ENCODE assay signal across 9 cellular contexts in genomic region chr15:89654311-89654761, GRCh38. TPM values are rescaled to one million over a fixed set of nuclear protein-coding genes. Genes with fewer than 3 reads are reported as not detected.
DNase-seq lines count a peak whose midpoint lies in the region; ATAC-seq and TF ChIP-seq lines count a peak whose summit lies in the region.
"Had no signal": no experiment of that assay in that cellular context is flagged by ENCODE, and none has a peak within 500 bp of the region (broad histone marks: within the 10 kb centered on the region; RNA-seq: fewer than 3 reads in every experiment).

No MANE protein-coding gene starts in this region.

- H3K27me3 ChIP-seq in CD4-positive, alpha-beta memory T cell (ENCODE audit: insufficient read depth, low read length) = peaks cover 6% of the 10 kb centered on the region
- H3K27me3 ChIP-seq in Panc1 (ENCODE audit: control insufficient read depth, insufficient read depth, low read length) = no peaks in the 10 kb centered on the region; the same call in 1 of the 2 replicates

- no peak overlapping the region for H3K4me3 ChIP-seq in CD4-positive, alpha-beta memory T cell (ENCODE audit: low read length in 2 of 2)
- H3K4me3 ChIP-seq in Panc1 (ENCODE audit: low read depth in 2 of 2, low read length in 2 of 2) (peak overlapping the region; percentile 59 to 60), epithelial cell of proximal tubule (ENCODE audit: low read depth, low read length) (peak overlapping the region; percentile 55)

- intact Hi-C loops in CD4-positive, alpha-beta memory T cell (cut with micrococcal nuclease) = no loop called here
- intact Hi-C loops in Panc1 (cut with micrococcal nuclease; ENCODE audit: unreplicated experiment) = no loop called here

- peaks cover 0 to 14% (median 8%) of the 10 kb centered on the region in 4 donors for H3K4me1 Mint-ChIP-seq in CD4-positive, alpha-beta memory T cell
- H3K4me1 Mint-ChIP-seq in osteocyte (ENCODE audit: unreplicated experiment) = peaks cover 15% of the 10 kb centered on the region

- H3K4me3 Mint-ChIP-seq in CD4-positive, alpha-beta memory T cell = peak overlapping the region; percentile 25 to 62 (median 52)
- H3K4me3 Mint-ChIP-seq in osteocyte (ENCODE audit: unreplicated experiment) = peak overlapping the region; percentile 91

- BruUV-seq in Panc1 (replicated peaks; lab: Mats Ljungman, UMichigan) = no TSS peak

- H3K27me3 Mint-ChIP-seq in CD4-positive, alpha-beta memory T cell = peaks cover 29 to 41% of the 10 kb centered on the region in 2 donors
- no peaks in the 10 kb centered on the region for H3K27me3 Mint-ChIP-seq in osteocyte (ENCODE audit: unreplicated experiment)

- H3K36me3 ChIP-seq in CD4-positive, alpha-beta memory T cell (ENCODE audit: insufficient read depth, low read length) = no peaks in the 10 kb centered on the region
- H3K36me3 ChIP-seq in Panc1 (ENCODE audit: control insufficient read depth, insufficient read depth, low read length) = no peaks in the 10 kb centered on the region

- in situ Hi-C loops in Panc1 (cut with HindIII; ENCODE audit: low pct_unique_long_range_greater_than_20kb, low sequenced_read_pairs) = no loop called here

- peaks cover 0 to 4% of the 10 kb centered on the region in 2 donors for H3K36me3 Mint-ChIP-seq in CD4-positive, alpha-beta memory T cell
- H3K36me3 Mint-ChIP-seq in osteocyte (ENCODE audit: unreplicated experiment) = peaks cover 8% of the 10 kb centered on the region

- no peak for DNase-seq in CD4-positive, alpha-beta memory T cell
- DNase-seq in Panc1 (ENCODE audit: low read depth, low spot score) (no peak), epithelial cell of proximal tubule (ENCODE audit: low read depth) (no peak), osteocyte (ENCODE audit: extremely low spot score, unreplicated experiment) (no peak), COLO829 (ENCODE audit: low spot score) (no peak), kidney tubule cell (ENCODE audit: low spot score) (no peak), OCI-M2 (lab: John Stamatoyannopoulos, UW; ENCODE audit: unreplicated experiment) (no peak)
- DNase-seq: stimulated activated CD4-positive, alpha-beta T cell treated with anti-CD3 and anti-CD28 coated beads, Interleukin-4, amount 100 ng/mL, for 1 hour had no signal

- no peaks in the 10 kb centered on the region for H3K9me3 Mint-ChIP-seq in CD4-positive, alpha-beta memory T cell
- H3K9me3 Mint-ChIP-seq in osteocyte (ENCODE audit: unreplicated experiment) = no peaks in the 10 kb centered on the region

- no peak overlapping the region for H3K27ac ChIP-seq in CD4-positive, alpha-beta memory T cell (ENCODE audit: low read depth, low read length)
- no peak overlapping the region for H3K27ac ChIP-seq in Panc1 (ENCODE audit: low read length)

- H3K4me1 ChIP-seq in CD4-positive, alpha-beta memory T cell (ENCODE audit: insufficient read depth, low read length) = peaks cover 5% of the 10 kb centered on the region
- H3K4me1 ChIP-seq in Panc1 (ENCODE audit: control insufficient read depth, insufficient read depth, low read length) = no peaks in the 10 kb centered on the region

- H3K27ac Mint-ChIP-seq in CD4-positive, alpha-beta memory T cell = peak overlapping the region in 1 of 7 donors; percentile 77
- peak overlapping the region; percentile 78 for H3K27ac Mint-ChIP-seq in osteocyte (ENCODE audit: unreplicated experiment)

- TF ChIP-seq CTCF in Panc1 (IDR thresholded peaks at IDR 0.05) = no peak
- no peak for TF ChIP-seq CTCF in epithelial cell of proximal tubule (conservative IDR thresholded peaks at IDR 0.05; ENCODE audit: low read depth, low read length)
- no peak for TF ChIP-seq CTCF in osteocyte (IDR thresholded peaks at IDR 0.05)

- ATAC-seq in Panc1 (no peak), GM21360 (IDR thresholded peaks at IDR 0.05; ENCODE audit: unreplicated experiment) (no peak)

- CTCF ChIA-PET in CD4-positive, alpha-beta memory T cell (lab: Charles Lee; ENCODE audit: partially characterized antibody) = no interaction called here
- CTCF ChIA-PET in Panc1 (lab: Charles Lee) = no interaction called here

- H3K9me3 ChIP-seq in CD4-positive, alpha-beta memory T cell (ENCODE audit: control insufficient read depth in 1 of 2, low read length in 2 of 2) = no peaks in the 10 kb centered on the region
- H3K9me3 ChIP-seq in Panc1 (ENCODE audit: control insufficient read depth, insufficient read depth, low read depth, low read length) = no peaks in the 10 kb centered on the region

- POLR2A ChIA-PET in CD4-positive, alpha-beta memory T cell (lab: Charles Lee; ENCODE audit: partially characterized antibody) = no interaction called here
- POLR2A ChIA-PET in Panc1 (lab: Charles Lee) = no interaction called here

RNA-seq across cellular contexts. Expression of gene KIF7, which starts 0.9 kb away (rescaled TPM):
- total RNA-seq in CD4-positive, alpha-beta memory T cell = not detected
- not detected for polyA plus RNA-seq in CD4-positive, alpha-beta memory T cell
- total RNA-seq in Panc1 (2021; ENCODE audit: unreplicated experiment) (6.5 TPM), epithelial cell of proximal tubule (5.4 and 6.1 TPM in 2 replicates), osteocyte (18.2 and 20.0 TPM in 2 replicates)
- 9.7 TPM for polyA plus RNA-seq in Panc1 (2012; ENCODE audit: insufficient read length)

RNA-seq across cellular contexts. Expression of gene PLIN1, which starts 24.8 kb away (rescaled TPM):
- 1 to 10 TPM in 1 of 2 experiments, under 1 TPM in 1; 0.44 to 1.2 TPM for total RNA-seq in CD4-positive, alpha-beta memory T cell
- under 1 TPM in 1 of 2 donors, not detected in 1; 0.46 TPM for polyA plus RNA-seq in CD4-positive, alpha-beta memory T cell
- total RNA-seq in Panc1 (2021; ENCODE audit: unreplicated experiment) (0.44 TPM), epithelial cell of proximal tubule (0.06 and 0.14 TPM in 2 replicates), osteocyte (0.70 and 0.84 TPM in 2 replicates)
- 0.23 TPM for polyA plus RNA-seq in Panc1 (2012; ENCODE audit: insufficient read length)

RNA-seq across cellular contexts. Expression of gene PEX11A, which starts 36.2 kb away (rescaled TPM):
- total RNA-seq in CD4-positive, alpha-beta memory T cell = 1 to 10 TPM; 2.9 to 3.0 TPM
- polyA plus RNA-seq in CD4-positive, alpha-beta memory T cell = 1 to 10 TPM in 1 of 2 donors, under 1 TPM in 1; 0.78 to 2.7 TPM
- total RNA-seq in Panc1 (2021; ENCODE audit: unreplicated experiment) (6.2 TPM), epithelial cell of proximal tubule (3.5 and 4.5 TPM in 2 replicates), osteocyte (4.6 and 5.6 TPM in 2 replicates)
- 8.3 TPM for polyA plus RNA-seq in Panc1 (2012; ENCODE audit: insufficient read length)

RNA-seq across cellular contexts. Expression of gene WDR93, which starts 36.3 kb away (rescaled TPM):
- total RNA-seq in CD4-positive, alpha-beta memory T cell = not detected
- polyA plus RNA-seq in CD4-positive, alpha-beta memory T cell = not detected
- 0.18 TPM for total RNA-seq in Panc1 (2021; ENCODE audit: unreplicated experiment)
- polyA plus RNA-seq in Panc1 (2012; ENCODE audit: insufficient read length) = not detected
- not detected in 2 replicates for total RNA-seq in epithelial cell of proximal tubule
- 0.19 TPM in 1 of 2 replicates, not detected in the other for total RNA-seq in osteocyte

Comparison
In these comparisons a context has a peak if more than half of its experiments do, and no peak if none do; other contexts are left out.
1. H3K4me3 ChIP-seq: peak in Panc1 (2 of 2) and epithelial cell of proximal tubule (single experiment); none in CD4-positive, alpha-beta memory T cell (0 of 2).